In genomic region chr6:89180971-89181370, GRCh38 we compare ENCODE assay signal across 18 cellular contexts. TPM values are rescaled to one million over a fixed set of nuclear protein-coding genes. Genes with fewer than 3 reads are reported as not detected.
DNase-seq lines count a peak whose midpoint lies in the region; ATAC-seq and TF ChIP-seq lines count a peak whose summit lies in the region.
"Had no signal": no experiment of that assay in that cellular context is flagged by ENCODE, and none has a peak within 500 bp of the region (broad histone marks: within the 10 kb centered on the region; RNA-seq: fewer than 3 reads in every experiment).

No MANE protein-coding gene starts in this region.

- WGBS in H9 (ENCODE audit: extremely low coverage, insufficient read length, low lambda C conversion rate), result no CpG with 5 or more reads among the region's 1 CpG

- H2AFZ ChIP-seq in H9 (ENCODE audit: low read length), result no peak overlapping the region
- H2AFZ ChIP-seq: GM23248 had no signal

- no peak overlapping the region for H4K8ac ChIP-seq in H9 (replicated peaks; ENCODE audit: insufficient read length, low read depth, low read length)

- no peak for TF ChIP-seq CTCF in H9 (conservative IDR thresholded peaks at IDR 0.05)

- H3K27ac ChIP-seq in H9 (ENCODE audit: insufficient read length, low read depth, low read length), result no peak overlapping the region
- H3K27ac ChIP-seq: C4-2B, GM23248 had no signal

- no peak overlapping the region for H2BK20ac ChIP-seq in H9 (ENCODE audit: low read depth, low read length, poor library complexity, severe bottlenecking)

- no peak overlapping the region for H4K5ac ChIP-seq in H9 (ENCODE audit: insufficient read length, low read depth, low read length)

- peaks cover 4% of the 10 kb centered on the region for H3K27me3 Mint-ChIP-seq in H9 (ENCODE audit: low read depth)

- ATAC-seq in activated naive CD4-positive, alpha-beta T cell treated with anti-CD3 and anti-CD28 coated beads, Interleukin-2, amount 50 U/mL, for 72 hours, result no peak
- ATAC-seq: HCT116, K562 had no signal

- H4K20me1 ChIP-seq in H9 (ENCODE audit: control insufficient read depth, insufficient read depth, insufficient read length), result no peaks in the 10 kb centered on the region

- no peaks in the 10 kb centered on the region for H3K4me1 ChIP-seq in H9 (ENCODE audit: insufficient read depth, low read length)
- H3K4me1 ChIP-seq: Caco-2 had no signal

- H3K79me2 ChIP-seq in H9 (ENCODE audit: insufficient read depth, low read length), result no peaks in the 10 kb centered on the region

- H4K91ac ChIP-seq in H9 (ENCODE audit: insufficient read length, low read depth, low read length), result no peak overlapping the region

- H3K23ac ChIP-seq in H9 (ENCODE audit: insufficient read length, low read depth, low read length), result no peak overlapping the region

- H3K36me3 Mint-ChIP-seq in H9 (ENCODE audit: insufficient read depth in 1 of 3, low read depth in 3 of 3), result no peaks in the 10 kb centered on the region
- H3K36me3 Mint-ChIP-seq in activated naive CD4-positive, alpha-beta T cell treated with anti-CD3 and anti-CD28 coated beads, Interleukin-2, amount 50 U/mL, for 72 hours, result no peaks in the 10 kb centered on the region

- no peaks in the 10 kb centered on the region for H3K23me2 ChIP-seq in H9 (ENCODE audit: insufficient read length, low read depth, low read length, poor library complexity, severe bottlenecking)

- H3K4ac ChIP-seq in H9 (ENCODE audit: low read depth, low read length), result no peak overlapping the region

- H2BK120ac ChIP-seq in H9 (ENCODE audit: low read depth, low read length, poor library complexity, severe bottlenecking), result no peak overlapping the region

- no peak overlapping the region for H3T11ph ChIP-seq in H9 (ENCODE audit: low read length)

- DNase-seq in DMS 273 treated with DMSO at 0.1 percent for 48 hours (lab: John Stamatoyannopoulos, UW) (peak; percentile 31), H9 (no peak), cerebellar cortex (ENCODE audit: low spot score) (peak; percentile 41), GM19240 (ENCODE audit: insufficient read length, low spot score) (no peak), NCI-H2029 (lab: John Stamatoyannopoulos, UW) (no peak)
- DNase-seq in activated naive CD4-positive, alpha-beta T cell treated with anti-CD3 and anti-CD28 coated beads, Interleukin-2, amount 50 U/mL, for 72 hours (ENCODE audit: low spot score in 2 of 2), result no peak
- DNase-seq: ACHN; Caco-2; CD4-positive, alpha-beta T cell; DND-41; EL; GM23248; HFFc6; IMR-90 had no signal

- no peak overlapping the region for H2BK15ac ChIP-seq in H9 (ENCODE audit: low read depth, low read length)

- H3K14ac ChIP-seq in H9 (ENCODE audit: insufficient read depth, low read length), result no peak overlapping the region

- no peaks in the 10 kb centered on the region for H3K9me3 ChIP-seq in H9 (ENCODE audit: control insufficient read depth, low read depth, low read length)
- H3K9me3 ChIP-seq: Caco-2 had no signal

- H3K4me1 Mint-ChIP-seq in H9, result peaks cover 0 to 3% of the 10 kb centered on the region in 2 experiments; a peak in 1 of 4 replicates

- no peaks in the 10 kb centered on the region; a peak in 1 of 5 replicates for H3K9me3 Mint-ChIP-seq in H9
- no peaks in the 10 kb centered on the region for H3K9me3 Mint-ChIP-seq in activated naive CD4-positive, alpha-beta T cell treated with anti-CD3 and anti-CD28 coated beads, Interleukin-2, amount 50 U/mL, for 72 hours
- H3K9me3 Mint-ChIP-seq: CD4-positive, alpha-beta T cell; HFFc6 had no signal

- H2BK5ac ChIP-seq in H9 (ENCODE audit: insufficient read length, low read length), result no peak overlapping the region

- no peaks in the 10 kb centered on the region for H3K79me1 ChIP-seq in H9 (ENCODE audit: insufficient read depth, low read depth, low read length, poor library complexity, severe bottlenecking)

- no peak overlapping the region for H3K4me3 Mint-ChIP-seq in H9
- H3K4me3 Mint-ChIP-seq: CD4-positive, alpha-beta T cell; HFFc6 had no signal

- no peak overlapping the region for H3K27ac Mint-ChIP-seq in H9
- no peak overlapping the region for H3K27ac Mint-ChIP-seq in activated naive CD4-positive, alpha-beta T cell treated with anti-CD3 and anti-CD28 coated beads, Interleukin-2, amount 50 U/mL, for 72 hours
- H3K27ac Mint-ChIP-seq: CD4-positive, alpha-beta T cell; HFFc6 had no signal

- H2BK12ac ChIP-seq in H9 (ENCODE audit: insufficient read length, low read depth, low read length), result no peak overlapping the region

- H3K27me3 ChIP-seq in H9 (ENCODE audit: insufficient read depth, low read length), result no peaks in the 10 kb centered on the region

- no peak overlapping the region for H3K18ac ChIP-seq in H9 (ENCODE audit: insufficient read length, low read depth, low read length)

- H2AK5ac ChIP-seq in H9 (ENCODE audit: insufficient read length, low read length), result no peak overlapping the region

- peak overlapping the region; percentile 29 for H3K9ac ChIP-seq in H9 (ENCODE audit: extremely low read depth, insufficient read length, low read length)
- H3K9ac ChIP-seq: GM23248 had no signal

- H3K4me2 ChIP-seq in H9 (ENCODE audit: insufficient read depth, insufficient read length, low read length), result no peak overlapping the region

- no peak overlapping the region for H3K56ac ChIP-seq in H9 (ENCODE audit: insufficient read length, low read depth, low read length)

RNA-seq across cellular contexts. Expression of gene PM20D2, which starts 35.1 kb away (rescaled TPM):
- total RNA-seq in H9 (2021), result 8.3 and 8.4 TPM in 2 replicates
- total RNA-seq in activated naive CD4-positive, alpha-beta T cell treated with anti-CD3 and anti-CD28 coated beads, Interleukin-2, amount 50 U/mL, for 72 hours, result 10 to 100 TPM in 1 of 2 donors, 1 to 10 TPM in 1; 5.5 to 17.6 TPM

RNA-seq across cellular contexts. Expression of gene GABRR1, which starts 36.2 kb away (rescaled TPM):
- total RNA-seq in H9 (2021), result 0.26 and 0.33 TPM in 2 replicates
- not detected for total RNA-seq in activated naive CD4-positive, alpha-beta T cell treated with anti-CD3 and anti-CD28 coated beads, Interleukin-2, amount 50 U/mL, for 72 hours
- total RNA-seq: CD4-positive, alpha-beta T cell; GM23248; H4; HFFc6; IMR-90; K562 had no signal

Comparison
In these comparisons a context has a peak if more than half of its experiments do, and no peak if none do; other contexts are left out.
1. DNase-seq: peak in DMS 273 treated with DMSO at 0.1 percent for 48 hours (single experiment) and cerebellar cortex (single experiment); none in H9 (single experiment), activated naive CD4-positive, alpha-beta T cell treated with anti-CD3 and anti-CD28 coated beads, Interleukin-2, amount 50 U/mL, for 72 hours (0 of 2), GM19240 (single experiment) and NCI-H2029 (single experiment).